12 cellular contexts compared by ENCODE assay signal in the genomic region with DNA sequence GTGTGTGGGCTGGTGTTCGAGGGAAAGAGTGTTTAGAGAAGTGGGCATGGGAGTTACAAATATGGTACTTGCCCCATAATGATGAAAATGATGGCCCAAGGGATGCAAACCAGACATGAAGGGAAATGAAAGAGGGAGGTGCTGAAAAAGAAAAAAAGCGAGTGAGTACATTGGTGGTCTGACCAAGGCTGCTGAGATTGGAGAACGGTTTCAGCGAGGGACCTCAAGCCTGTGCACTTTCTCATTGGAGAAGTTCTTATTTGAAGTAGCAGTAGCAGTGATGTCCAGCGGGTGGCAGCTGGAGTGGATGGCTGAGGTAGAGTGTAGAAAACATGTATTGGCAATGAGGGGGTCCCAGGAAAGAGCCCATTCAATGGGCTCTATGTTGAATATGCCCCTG. TPM values are rescaled to one million over a fixed set of nuclear protein-coding genes. Genes with fewer than 3 reads are reported as not detected.
DNase-seq lines count a peak whose midpoint lies in the region; ATAC-seq and TF ChIP-seq lines count a peak whose summit lies in the region.
"Had no signal": no experiment of that assay in that cellular context is flagged by ENCODE, and none has a peak within 500 bp of the region (broad histone marks: within the 10 kb centered on the region; RNA-seq: fewer than 3 reads in every experiment).

No MANE protein-coding gene starts in this region.

- no TSS peak for BruUV-seq in Panc1 (replicated peaks; lab: Mats Ljungman, UMichigan)

- CTCF ChIA-PET in activated CD8-positive, alpha-beta T cell treated with anti-CD3 and anti-CD28 coated beads for 36 hours (lab: Charles Lee): interaction anchor here (1.5 to 3.2 kb wide), 3 partner anchors 9 to 18 kb away, joined by 3 to 12 read pairs (median 8); no protein-coding TSS in a partner anchor
- CTCF ChIA-PET in activated CD8-positive, alpha-beta T cell treated with anti-CD3 and anti-CD28 coated beads, Interleukin-2, amount 10 ng/mL, durations not matched to agents 7 days and 5 days (lab: Charles Lee): interaction anchor here (2.3 kb wide), 1 partner anchor 18 kb away, joined by 10 read pairs; no protein-coding TSS in a partner anchor
- CTCF ChIA-PET in Panc1 (lab: Charles Lee): no interaction called here

- peak; percentile 41 for TF ChIP-seq CTCF in activated CD8-positive, alpha-beta T cell treated with anti-CD3 and anti-CD28 coated beads for 36 hours (IDR thresholded peaks at IDR 0.05)
- TF ChIP-seq CTCF in Panc1 (IDR thresholded peaks at IDR 0.05): peak; percentile 37

- H3K9me3 Mint-ChIP-seq in activated CD8-positive, alpha-beta T cell treated with anti-CD3 and anti-CD28 coated beads for 36 hours: no peaks in the 10 kb centered on the region
- no peaks in the 10 kb centered on the region for H3K9me3 Mint-ChIP-seq in activated CD8-positive, alpha-beta T cell treated with anti-CD3 and anti-CD28 coated beads, Interleukin-2, amount 10 ng/mL, durations not matched to agents 7 days and 5 days (ENCODE audit: insufficient read depth)
- no peaks in the 10 kb centered on the region for H3K9me3 Mint-ChIP-seq in stimulated activated naive CD8-positive, alpha-beta T cell treated with anti-CD3 and anti-CD28 coated beads, Interleukin-15, amount 100 ng/mL, for 72 hours

- H3K4me1 ChIP-seq in Panc1 (ENCODE audit: control insufficient read depth, insufficient read depth, low read length): no peaks in the 10 kb centered on the region

- no peak overlapping the region for H3K4me3 ChIP-seq in Panc1 (ENCODE audit: low read depth in 2 of 2, low read length in 2 of 2)

- POLR2A ChIA-PET in activated CD8-positive, alpha-beta T cell treated with anti-CD3 and anti-CD28 coated beads for 36 hours (lab: Charles Lee): no interaction called here
- POLR2A ChIA-PET in activated CD8-positive, alpha-beta T cell treated with anti-CD3 and anti-CD28 coated beads, Interleukin-2, amount 10 ng/mL, durations not matched to agents 7 days and 5 days (lab: Charles Lee): interaction anchor here (1.0 kb wide), 1 partner anchor 11 kb away, joined by 3 read pairs; no protein-coding TSS in a partner anchor
- POLR2A ChIA-PET in Panc1 (lab: Charles Lee): no interaction called here

- DNase-seq in activated CD8-positive, alpha-beta T cell treated with anti-CD3 and anti-CD28 coated beads for 36 hours: peak; percentile 50
- no peak for DNase-seq in activated CD8-positive, alpha-beta T cell treated with anti-CD3 and anti-CD28 coated beads, Interleukin-2, amount 10 ng/mL, durations not matched to agents 7 days and 5 days
- DNase-seq in Panc1 (ENCODE audit: low read depth, low spot score) (no peak), cortex of kidney (lab: John Stamatoyannopoulos, UW) (no peak), NCI-H2171 treated with DMSO at 0.1 percent for 48 hours (lab: John Stamatoyannopoulos, UW) (no peak), DMS153 treated with DMSO at 0.1 percent for 48 hours (lab: John Stamatoyannopoulos, UW; ENCODE audit: unreplicated experiment) (no peak)
- no peak for DNase-seq in stimulated activated naive CD8-positive, alpha-beta T cell treated with anti-CD3 and anti-CD28 coated beads, Interleukin-15, amount 100 ng/mL, for 72 hours
- DNase-seq: activated naive CD4-positive, alpha-beta T cell treated with anti-CD3 and anti-CD28 coated beads, Interleukin-2, amount 50 U/mL, for 16 hours; IMR-90; NCI-H69; right cardiac atrium had no signal

- no peak overlapping the region for H3K27ac Mint-ChIP-seq in activated CD8-positive, alpha-beta T cell treated with anti-CD3 and anti-CD28 coated beads for 36 hours
- H3K27ac Mint-ChIP-seq in activated CD8-positive, alpha-beta T cell treated with anti-CD3 and anti-CD28 coated beads, Interleukin-2, amount 10 ng/mL, durations not matched to agents 7 days and 5 days: no peak overlapping the region
- H3K27ac Mint-ChIP-seq in stimulated activated naive CD8-positive, alpha-beta T cell treated with anti-CD3 and anti-CD28 coated beads, Interleukin-15, amount 100 ng/mL, for 72 hours: no peak overlapping the region

- H3K9me3 ChIP-seq in Panc1 (ENCODE audit: control insufficient read depth, insufficient read depth, low read depth, low read length): no peaks in the 10 kb centered on the region

- H3K27ac ChIP-seq in Panc1 (ENCODE audit: low read length): no peak overlapping the region

- peaks cover 63% of the 10 kb centered on the region for H3K4me1 Mint-ChIP-seq in activated CD8-positive, alpha-beta T cell treated with anti-CD3 and anti-CD28 coated beads for 36 hours (ENCODE audit: low read depth)
- H3K4me1 Mint-ChIP-seq in activated CD8-positive, alpha-beta T cell treated with anti-CD3 and anti-CD28 coated beads, Interleukin-2, amount 10 ng/mL, durations not matched to agents 7 days and 5 days (ENCODE audit: low read depth): peaks cover 21% of the 10 kb centered on the region
- peaks cover 71% of the 10 kb centered on the region for H3K4me1 Mint-ChIP-seq in stimulated activated naive CD8-positive, alpha-beta T cell treated with anti-CD3 and anti-CD28 coated beads, Interleukin-15, amount 100 ng/mL, for 72 hours

- H3K27me3 Mint-ChIP-seq in activated CD8-positive, alpha-beta T cell treated with anti-CD3 and anti-CD28 coated beads for 36 hours: no peaks in the 10 kb centered on the region
- no peaks in the 10 kb centered on the region for H3K27me3 Mint-ChIP-seq in activated CD8-positive, alpha-beta T cell treated with anti-CD3 and anti-CD28 coated beads, Interleukin-2, amount 10 ng/mL, durations not matched to agents 7 days and 5 days (ENCODE audit: low read depth)
- H3K27me3 Mint-ChIP-seq in stimulated activated naive CD8-positive, alpha-beta T cell treated with anti-CD3 and anti-CD28 coated beads, Interleukin-15, amount 100 ng/mL, for 72 hours: no peaks in the 10 kb centered on the region

- no peak for ATAC-seq in activated CD8-positive, alpha-beta T cell treated with anti-CD3 and anti-CD28 coated beads for 36 hours
- no peak for ATAC-seq in activated CD8-positive, alpha-beta T cell treated with anti-CD3 and anti-CD28 coated beads, Interleukin-2, amount 10 ng/mL, durations not matched to agents 7 days and 5 days
- ATAC-seq in HG02610 (IDR thresholded peaks at IDR 0.05; ENCODE audit: unreplicated experiment): peak; percentile 31
- ATAC-seq in Panc1: no peak
- ATAC-seq in stimulated activated naive CD8-positive, alpha-beta T cell treated with anti-CD3 and anti-CD28 coated beads, Interleukin-15, amount 100 ng/mL, for 72 hours: peak; percentile 65

- H3K4me3 Mint-ChIP-seq in activated CD8-positive, alpha-beta T cell treated with anti-CD3 and anti-CD28 coated beads for 36 hours: no peak overlapping the region
- no peak overlapping the region for H3K4me3 Mint-ChIP-seq in activated CD8-positive, alpha-beta T cell treated with anti-CD3 and anti-CD28 coated beads, Interleukin-2, amount 10 ng/mL, durations not matched to agents 7 days and 5 days
- H3K4me3 Mint-ChIP-seq in stimulated activated naive CD8-positive, alpha-beta T cell treated with anti-CD3 and anti-CD28 coated beads, Interleukin-15, amount 100 ng/mL, for 72 hours: no peak overlapping the region

- H3K36me3 ChIP-seq in Panc1 (ENCODE audit: control insufficient read depth, insufficient read depth, low read length): no peaks in the 10 kb centered on the region; the same call in 1 of the 2 replicates

- in situ Hi-C loops in Panc1 (cut with HindIII; ENCODE audit: low pct_unique_long_range_greater_than_20kb, low sequenced_read_pairs): no loop called here

- peaks cover 2% of the 10 kb centered on the region for H3K36me3 Mint-ChIP-seq in activated CD8-positive, alpha-beta T cell treated with anti-CD3 and anti-CD28 coated beads for 36 hours (ENCODE audit: low read depth)
- no peaks in the 10 kb centered on the region for H3K36me3 Mint-ChIP-seq in activated CD8-positive, alpha-beta T cell treated with anti-CD3 and anti-CD28 coated beads, Interleukin-2, amount 10 ng/mL, durations not matched to agents 7 days and 5 days (ENCODE audit: low read depth)

- 0 out of 2 replicates have a peak, but pooled peaks cover 3% of the 10 kb centered on the region for H3K27me3 ChIP-seq in Panc1 (ENCODE audit: control insufficient read depth, insufficient read depth, low read length)

- intact Hi-C loops in activated CD8-positive, alpha-beta T cell treated with anti-CD3 and anti-CD28 coated beads for 36 hours (cut with micrococcal nuclease): no loop called here
- intact Hi-C loops in Panc1 (cut with micrococcal nuclease; ENCODE audit: unreplicated experiment): no loop called here

RNA-seq across cellular contexts. Expression of a gene that starts 54.8 kb away (rescaled TPM):
- total RNA-seq in activated CD8-positive, alpha-beta T cell treated with anti-CD3 and anti-CD28 coated beads for 36 hours: 100 to 1,000 TPM; 399 to 402 TPM
- total RNA-seq in activated CD8-positive, alpha-beta T cell treated with anti-CD3 and anti-CD28 coated beads, Interleukin-2, amount 10 ng/mL, durations not matched to agents 7 days and 5 days: 10 to 100 TPM; 29.6 to 34.5 TPM
- total RNA-seq in Panc1 (2021; ENCODE audit: unreplicated experiment): 15.0 TPM
- polyA plus RNA-seq in Panc1 (2012; ENCODE audit: insufficient read length): 6.2 TPM

Comparison
In these comparisons a context has a peak if more than half of its experiments do, and no peak if none do; other contexts are left out.
1. RNA of a gene that starts 54.8 kb away (total RNA-seq): 399 to 402 TPM in activated CD8-positive, alpha-beta T cell treated with anti-CD3 and anti-CD28 coated beads for 36 hours; 29.6 to 34.5 TPM in activated CD8-positive, alpha-beta T cell treated with anti-CD3 and anti-CD28 coated beads, Interleukin-2, amount 10 ng/mL, durations not matched to agents 7 days and 5 days and 15.0 TPM in Panc1 (single experiment); every median in the first group is over 10 times any median in the second.
2. ATAC-seq: peak in HG02610 (single experiment) and stimulated activated naive CD8-positive, alpha-beta T cell treated with anti-CD3 and anti-CD28 coated beads, Interleukin-15, amount 100 ng/mL, for 72 hours (single experiment); none in activated CD8-positive, alpha-beta T cell treated with anti-CD3 and anti-CD28 coated beads for 36 hours (single experiment), activated CD8-positive, alpha-beta T cell treated with anti-CD3 and anti-CD28 coated beads, Interleukin-2, amount 10 ng/mL, durations not matched to agents 7 days and 5 days (single experiment) and Panc1 (single experiment).